ENCODE assay signal across 8 cellular contexts in genomic region chr15:87477759-87478687, GRCh38.
DNase-seq lines count a peak whose midpoint lies in the region; ATAC-seq, FAIRE-seq and TF ChIP-seq lines count a peak whose summit lies in the region.

No MANE protein-coding gene starts in this region.

- H3K36me3 Mint-ChIP-seq in nephron (ENCODE audit: low read depth): no peaks in the 10 kb centered on the region

- TF ChIP-seq CTCF in nephron (IDR thresholded peaks at IDR 0.05; ENCODE audit: unreplicated experiment in 3 of 3): peak; percentile 20 to 34 (median 34)
- TF ChIP-seq CTCF in GM13976 (IDR thresholded peaks at IDR 0.05; ENCODE audit: borderline replicate concordance, control extremely low read depth, extremely low read depth, insufficient read depth, missing control alignments): no peak

- H3K4me1 Mint-ChIP-seq in nephron: peaks cover 9% of the 10 kb centered on the region

- DNase-seq in DMS79 (lab: John Stamatoyannopoulos, UW) (peak; percentile 28), NCI-H460 (ENCODE audit: extremely low read depth, low read depth) (peak; percentile 8), GM13976 (ENCODE audit: low spot score) (no peak), middle frontal gyrus (ENCODE audit: extremely low spot score, low spot score) (no peak), NCI-H2107 treated with DMSO at 0.1 percent for 48 hours (lab: John Stamatoyannopoulos, UW; ENCODE audit: unreplicated experiment) (no peak)

- in situ Hi-C loops in GM13976 (cut with MboI; ENCODE audit: low sequenced_read_pairs, unreplicated experiment): no loop called here

- no peak for ATAC-seq in HG03460 (IDR thresholded peaks at IDR 0.05; ENCODE audit: unreplicated experiment)

- no peaks in the 10 kb centered on the region for H3K9me3 Mint-ChIP-seq in nephron

- H3K4me3 Mint-ChIP-seq in nephron: peak overlapping the region; percentile 24 to 40 (median 38)

- H3K27ac Mint-ChIP-seq in nephron: peak overlapping the region; percentile 80 to 97 (median 88)

- FAIRE-seq in endometrium (lab: Jason Lieb, UNC): peak; percentile 88

- no peaks in the 10 kb centered on the region for H3K27me3 Mint-ChIP-seq in nephron (ENCODE audit: low read depth)

Comparison
In these comparisons a context has a peak if more than half of its experiments do, and no peak if none do; other contexts are left out.
1. DNase-seq: peak in DMS79 (single experiment) and NCI-H460 (single experiment); none in GM13976 (single experiment), middle frontal gyrus (single experiment) and NCI-H2107 treated with DMSO at 0.1 percent for 48 hours (single experiment).